30 cellular contexts compared by ENCODE assay signal in genomic region chr11:589798-590197, GRCh38. TPM values are rescaled to one million over a fixed set of nuclear protein-coding genes. Genes with fewer than 3 reads are reported as not detected.
"Had no signal": no experiment of that assay in that cellular context is flagged by ENCODE, and none has a peak within 500 bp of the region (broad histone marks: within the 10 kb centered on the region; RNA-seq: fewer than 3 reads in every experiment).

No MANE protein-coding gene starts in this region.

- ATAC-seq: left lobe of liver, sciatic nerve had no signal

- H3K27me3 Mint-ChIP-seq: naive B cell, type B pancreatic cell had no signal

- H3K4me1 ChIP-seq: ascending aorta, esophagus muscularis mucosa, testis had no signal

- H3K27ac ChIP-seq: adrenal gland, ascending aorta, brain microvascular endothelial cell, esophagus muscularis mucosa, hepatocyte, testis had no signal

- H3K27ac Mint-ChIP-seq: type B pancreatic cell had no signal

- H3K4me1 Mint-ChIP-seq: neural crest cell had no signal

- FAIRE-seq: colon, frontal cortex, small intestine had no signal

- H3K4me3 ChIP-seq: adrenal gland, ascending aorta, esophagus muscularis mucosa, hepatocyte, lung, testis had no signal

- H3K9me3 ChIP-seq: adrenal gland, ascending aorta, esophagus muscularis mucosa, testis had no signal

- H3K4me2 ChIP-seq: hepatocyte had no signal

- DNase-seq: activated CD4-positive, alpha-beta T cell treated with anti-CD3 and anti-CD28 coated beads for 1 hour; activated CD4-positive, alpha-beta T cell treated with anti-CD3 and anti-CD28 coated beads, Interleukin-2, amount 50 U/mL, for 1 hour; activated naive CD4-positive, alpha-beta T cell treated with Interleukin-2 at 50 U/mL for 16 hours; activated T-cell treated with anti-CD3 and anti-CD28 coated beads for 4 hours; adrenal gland; brain microvascular endothelial cell; caudate nucleus; effector memory CD4-positive, alpha-beta T cell; glutamatergic neuron; immature natural killer cell; naive B cell; posterior cingulate gyrus; small intestine; stimulated activated CD4-positive, alpha-beta T cell treated with anti-CD3 and anti-CD28 coated beads, Interleukin-2, amount 100 ng/mL, for 24 hours; stimulated activated naive CD4-positive, alpha-beta T cell; T-helper 9 cell; testis had no signal

- H3K4me3 Mint-ChIP-seq: immature natural killer cell, naive B cell, neural crest cell, type B pancreatic cell had no signal

- H3K27me3 ChIP-seq: adrenal gland, ascending aorta, brain microvascular endothelial cell, esophagus muscularis mucosa, hepatocyte, testis had no signal

- H2AFZ ChIP-seq: hepatocyte had no signal

- H3K9me3 Mint-ChIP-seq: naive B cell, neural crest cell, type B pancreatic cell had no signal

RNA-seq across cellular contexts. Expression of gene LMNTD2, which starts 29.3 kb away (rescaled TPM):
- total RNA-seq: frontal cortex had no signal

RNA-seq across cellular contexts. Expression of gene CDHR5, which starts 35.0 kb away (rescaled TPM):
- total RNA-seq: dermis microvascular lymphatic vessel endothelial cell; frontal cortex; lung; neural crest cell; omental fat pad; sciatic nerve; T-helper 1 cell treated with Interleukin-12 subunit alpha and Interleukin-12 subunit beta and Interleukin-4 antibody, amounts not matched to agents 30 ng/mL and 1 ng/mL, for 36 hours had no signal
- polyA plus RNA-seq: immature natural killer cell had no signal
